ENCODE assay signal across 20 cellular contexts in the genomic region with DNA sequence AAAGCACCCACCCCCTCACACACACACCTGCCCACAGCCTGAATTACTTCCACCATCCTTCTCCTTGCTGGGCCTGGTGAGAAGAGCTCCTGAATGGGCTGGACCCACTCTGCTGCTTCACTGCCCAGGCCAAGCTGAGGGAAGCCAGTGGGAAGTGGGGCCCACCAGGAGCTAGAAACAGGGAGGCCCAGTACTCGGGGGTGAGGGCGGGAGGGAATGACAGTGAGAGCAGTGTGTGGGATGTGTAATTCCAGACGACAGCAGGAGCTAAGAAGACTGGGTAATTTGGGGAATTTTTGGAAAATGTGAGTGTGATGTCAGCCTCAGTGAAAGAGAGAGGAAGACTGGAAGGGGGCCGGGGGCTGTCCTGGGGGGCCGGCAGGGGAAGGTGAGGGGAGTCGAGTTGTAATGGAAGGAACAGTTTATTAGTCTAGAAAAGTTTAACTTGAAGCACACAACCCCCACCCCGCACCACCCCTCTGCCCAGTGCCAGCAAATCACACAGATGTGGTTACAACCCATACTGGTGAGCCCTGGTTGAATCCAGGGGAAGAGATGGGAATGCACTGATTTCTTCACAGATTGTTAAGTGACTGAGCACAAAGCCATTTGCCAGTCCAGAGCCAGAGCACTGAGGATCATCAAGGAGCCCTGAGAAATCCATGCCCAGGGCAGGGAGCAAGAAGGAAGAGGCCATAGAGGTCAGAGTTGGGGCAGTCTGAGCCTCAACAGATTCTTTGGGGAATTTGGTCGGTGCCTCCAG.
"Had no signal": no experiment of that assay in that cellular context is flagged by ENCODE, and none has a peak within 500 bp of the region (broad histone marks: within the 10 kb centered on the region; RNA-seq: fewer than 3 reads in every experiment).

No MANE protein-coding gene starts in this region.

- H3K4me3 ChIP-seq: gastrocnemius medialis, heart right ventricle, left ventricle myocardium inferior had no signal

- DNase-seq: activated CD4-positive, alpha-beta T cell treated with anti-CD3 and anti-CD28 coated beads for 1 hour; activated CD8-positive, alpha-beta memory T cell treated with anti-CD3 and anti-CD28 coated beads for 24 hours; activated gamma-delta T cell; erythroblast; gastrocnemius medialis; heart right ventricle; kidney glomerular epithelial cell; left ventricle myocardium inferior; mammary epithelial cell; retina; stimulated activated CD4-positive, alpha-beta T cell treated with anti-CD3 and anti-CD28 coated beads, Interleukin-12 subunit alpha, Interleukin-12 subunit beta, amount 100 ng/mL, for 4 hours; stimulated activated CD4-positive, alpha-beta T cell treated with anti-CD3 and anti-CD28 coated beads, Interleukin-2, amount 100 ng/mL, for 24 hours; stimulated activated naive CD8-positive, alpha-beta T cell treated with anti-CD3 and anti-CD28 coated beads, Interleukin-15, amount 100 ng/mL, for 72 hours; SW 1271; T-helper 2 cell had no signal

- H3K4me1 Mint-ChIP-seq: stimulated activated naive CD8-positive, alpha-beta T cell treated with anti-CD3 and anti-CD28 coated beads, Interleukin-15, amount 100 ng/mL, for 72 hours had no signal

- H3K4me3 Mint-ChIP-seq: activated naive CD8-positive, alpha-beta T cell; brain; stimulated activated naive CD8-positive, alpha-beta T cell treated with anti-CD3 and anti-CD28 coated beads, Interleukin-15, amount 100 ng/mL, for 72 hours; type B pancreatic cell had no signal

- H3K9me3 Mint-ChIP-seq: stimulated activated naive CD8-positive, alpha-beta T cell treated with anti-CD3 and anti-CD28 coated beads, Interleukin-15, amount 100 ng/mL, for 72 hours; type B pancreatic cell had no signal

- H3K36me3 Mint-ChIP-seq: activated naive CD8-positive, alpha-beta T cell; brain; type B pancreatic cell had no signal

- ATAC-seq: gastrocnemius medialis; heart right ventricle; stimulated activated naive CD8-positive, alpha-beta T cell treated with anti-CD3 and anti-CD28 coated beads, Interleukin-15, amount 100 ng/mL, for 72 hours had no signal

- H3K36me3 ChIP-seq: gastrocnemius medialis, heart right ventricle, left ventricle myocardium inferior, neutrophil had no signal

- H3K9me3 ChIP-seq: gastrocnemius medialis, heart right ventricle, left ventricle myocardium inferior, neutrophil had no signal

- H3K27me3 Mint-ChIP-seq: brain; stimulated activated naive CD8-positive, alpha-beta T cell treated with anti-CD3 and anti-CD28 coated beads, Interleukin-15, amount 100 ng/mL, for 72 hours had no signal

- H3K27ac ChIP-seq: gastrocnemius medialis, heart right ventricle, left ventricle myocardium inferior, neutrophil, VCaP had no signal

- H3K27ac Mint-ChIP-seq: activated naive CD8-positive, alpha-beta T cell; type B pancreatic cell had no signal

- H3K27me3 ChIP-seq: gastrocnemius medialis, heart right ventricle, neutrophil had no signal
